In the genomic region with DNA sequence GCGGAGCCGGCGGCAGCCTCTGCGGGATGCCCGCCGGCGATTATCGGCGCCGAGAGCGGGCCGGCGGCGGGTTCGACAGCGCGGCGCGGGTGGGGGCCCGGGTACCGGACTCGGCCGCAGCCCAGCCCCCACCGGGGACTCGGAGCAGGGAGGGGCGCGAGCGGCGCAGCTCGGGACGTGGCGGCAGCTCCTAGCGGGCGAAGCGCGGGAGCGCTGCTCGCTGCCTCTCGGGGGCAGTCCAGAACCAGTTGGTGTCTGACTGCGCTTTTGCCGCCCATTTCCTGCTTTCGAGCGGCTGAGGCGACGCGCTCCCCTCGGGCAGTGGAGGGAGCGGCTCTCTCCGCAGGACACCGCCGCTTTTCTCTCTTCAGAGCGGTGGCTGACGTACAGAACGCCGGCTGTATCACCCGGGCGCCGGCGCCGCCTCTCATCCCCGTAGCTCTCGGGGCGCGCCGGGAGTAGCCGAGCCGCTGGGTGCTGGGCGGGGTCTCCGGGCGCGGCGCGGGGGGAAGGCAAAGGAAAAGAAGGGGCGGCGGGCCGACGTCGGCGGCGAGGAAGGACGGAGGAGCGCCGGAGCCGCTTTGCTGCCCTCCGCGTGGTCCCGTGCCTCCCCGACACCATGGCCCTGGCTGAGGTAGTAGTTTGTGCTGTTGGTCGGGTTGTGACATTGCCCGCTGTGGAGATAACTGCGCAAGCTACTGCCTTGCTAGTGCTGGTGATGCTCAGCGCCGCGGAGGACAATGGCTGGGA, we compare ENCODE assay signal across 8 cellular contexts.
DNase-seq lines count a peak whose midpoint lies in the region; ATAC-seq and TF ChIP-seq lines count a peak whose summit lies in the region.

No MANE protein-coding gene starts in this region.

- DNase-seq in NCI-H2107 treated with DMSO at 0.1 percent for 48 hours (lab: John Stamatoyannopoulos, UW; ENCODE audit: unreplicated experiment) (peak; percentile 71), WTC11 (ENCODE audit: low spot score) (peak; percentile 83), cardiac fibroblast (ENCODE audit: low read depth in 2 of 2) (peak; percentile 85 to 92), islet precursor cell (peak; percentile 95)
- DNase-seq in stimulated activated CD4-positive, alpha-beta T cell treated with anti-CD3 and anti-CD28 coated beads, Interleukin-12 subunit alpha, Interleukin-12 subunit beta, amount 100 ng/mL, for 4 hours, result peak; percentile 71

- peaks cover 54% of the 10 kb centered on the region for H3K4me1 Mint-ChIP-seq in WTC11

- no peak for TF ChIP-seq CTCF in WTC11 (IDR thresholded peaks at IDR 0.05)
- peak; percentile 49 for TF ChIP-seq CTCF in cardiac fibroblast (IDR thresholded peaks at IDR 0.05; ENCODE audit: low read depth, low read length)

- H3K36me3 ChIP-seq in ACC112 (ENCODE audit: insufficient read depth, low read length), result peaks cover 13% of the 10 kb centered on the region; the same call in 1 of the 2 replicates

- POLR2A ChIA-PET in WTC11 (lab: Charles Lee), result interaction anchor here (1.0 to 1.9 kb wide), 8 partner anchors 12 to 332 kb away, joined by 3 to 11 read pairs (median 4); partner anchors contain the start of gene PPM1H

- ATAC-seq in GM18519 (IDR thresholded peaks at IDR 0.05; ENCODE audit: low FRiP score, unreplicated experiment), result peak; percentile 59
- peak; percentile 71 for ATAC-seq in HG03045 (IDR thresholded peaks at IDR 0.05; ENCODE audit: unreplicated experiment)
- peak; percentile 78 for ATAC-seq in WTC11

- no peaks in the 10 kb centered on the region for H3K36me3 Mint-ChIP-seq in WTC11

- H3K4me1 ChIP-seq in ACC112 (ENCODE audit: control insufficient read depth, insufficient read depth, low read length, unreplicated experiment), result peaks cover 41% of the 10 kb centered on the region

- H3K27ac ChIP-seq in ACC112 (ENCODE audit: low read depth, low read length), result peak overlapping the region; percentile 97

- peak overlapping the region; percentile 85; the same call in 1 of the 2 replicates for H3K27ac Mint-ChIP-seq in WTC11

- no peaks in the 10 kb centered on the region for H3K9me3 Mint-ChIP-seq in WTC11

- H3K27me3 ChIP-seq in ACC112 (ENCODE audit: insufficient read depth, low read length), result no peaks in the 10 kb centered on the region

- peaks cover 70% of the 10 kb centered on the region for H3K79me2 ChIP-seq in ACC112 (ENCODE audit: control insufficient read depth, insufficient read depth, low read length, unreplicated experiment)

- peak overlapping the region; percentile 87 for H3K4me3 Mint-ChIP-seq in WTC11

- no peaks in the 10 kb centered on the region for H3K27me3 Mint-ChIP-seq in WTC11 (ENCODE audit: low read depth)

- H3K4me3 ChIP-seq in ACC112 (ENCODE audit: low read depth, low read length) (peak overlapping the region; percentile 87), cardiac fibroblast (replicated peaks in 1 of 2; ENCODE audit: low read depth in 2 of 2, low read length in 2 of 2) (peak overlapping the region; percentile 83 to 87)

- H2AFZ ChIP-seq in ACC112 (ENCODE audit: low read length, unreplicated experiment), result peak overlapping the region; percentile 61

- CTCF ChIA-PET in WTC11 (lab: Charles Lee), result interaction anchor here (0.6 to 2.0 kb wide), 11 partner anchors 21 to 466 kb away, joined by 3 to 13 read pairs (median 4); no protein-coding TSS in a partner anchor

TF ChIP-seq in WTC11, 78 proteins besides CTCF, POLR2A, EP300 and RAD21 (continues in another document):
- TF ChIP-seq SP1 (CRISPR knock-in tag; conservative IDR thresholded peaks at IDR 0.05), result 0 out of 2 replicates have a peak, but pooled peaks have one; percentile 15
- peak; percentile 29; the same call in 1 of the 2 replicates for TF ChIP-seq MYBL2 (CRISPR knock-in tag; IDR thresholded peaks at IDR 0.05)
- TF ChIP-seq, protein P1, sequence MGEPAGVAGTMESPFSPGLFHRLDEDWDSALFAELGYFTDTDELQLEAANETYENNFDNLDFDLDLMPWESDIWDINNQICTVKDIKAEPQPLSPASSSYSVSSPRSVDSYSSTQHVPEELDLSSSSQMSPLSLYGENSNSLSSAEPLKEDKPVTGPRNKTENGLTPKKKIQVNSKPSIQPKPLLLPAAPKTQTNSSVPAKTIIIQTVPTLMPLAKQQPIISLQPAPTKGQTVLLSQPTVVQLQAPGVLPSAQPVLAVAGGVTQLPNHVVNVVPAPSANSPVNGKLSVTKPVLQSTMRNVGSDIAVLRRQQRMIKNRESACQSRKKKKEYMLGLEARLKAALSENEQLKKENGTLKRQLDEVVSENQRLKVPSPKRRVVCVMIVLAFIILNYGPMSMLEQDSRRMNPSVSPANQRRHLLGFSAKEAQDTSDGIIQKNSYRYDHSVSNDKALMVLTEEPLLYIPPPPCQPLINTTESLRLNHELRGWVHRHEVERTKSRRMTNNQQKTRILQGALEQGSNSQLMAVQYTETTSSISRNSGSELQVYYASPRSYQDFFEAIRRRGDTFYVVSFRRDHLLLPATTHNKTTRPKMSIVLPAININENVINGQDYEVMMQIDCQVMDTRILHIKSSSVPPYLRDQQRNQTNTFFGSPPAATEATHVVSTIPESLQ (CRISPR knock-in tag; IDR thresholded peaks at IDR 0.05), result no peak
- TF ChIP-seq SMAD3 (CRISPR knock-in tag; IDR thresholded peaks at IDR 0.05; ENCODE audit: borderline replicate concordance), result no peak; the same call in 1 of the 2 replicates
- TF ChIP-seq KAT7 (CRISPR knock-in tag; IDR thresholded peaks at IDR 0.05; ENCODE audit: borderline replicate concordance), result peak; percentile 32; the same call in 1 of the 2 replicates
- TF ChIP-seq STAT6 (CRISPR knock-in tag; conservative IDR thresholded peaks at IDR 0.05; ENCODE audit: low read depth), result no peak
- TF ChIP-seq NFE2L1 (CRISPR knock-in tag; IDR thresholded peaks at IDR 0.05), result no peak
- TF ChIP-seq ARID4B (CRISPR knock-in tag; IDR thresholded peaks at IDR 0.05; ENCODE audit: borderline replicate concordance), result 0 out of 2 replicates have a peak, but pooled peaks have one; percentile 81
- no peak for TF ChIP-seq ZBTB21 (CRISPR knock-in tag; IDR thresholded peaks at IDR 0.05; ENCODE audit: borderline replicate concordance)
- no peak; the same call in 1 of the 2 replicates for TF ChIP-seq TEAD1 (CRISPR knock-in tag; IDR thresholded peaks at IDR 0.05)
- TF ChIP-seq ZSCAN18 (CRISPR knock-in tag; IDR thresholded peaks at IDR 0.05), result no peak

Comparison
In these comparisons a context has a peak if more than half of its experiments do, and no peak if none do; other contexts are left out.
1. Peak in every context shown above with its lines: DNase-seq, ATAC-seq, H3K4me3 ChIP-seq and H3K27ac ChIP-seq.